In genomic region chr7:157837561-157837960, GRCh38 we compare ENCODE assay signal across 1 cellular context.
TF ChIP-seq lines count a peak whose summit lies in the region.

No MANE protein-coding gene starts in this region.

TF ChIP-seq in H1, 55 proteins besides CTCF, POLR2A, EP300 and RAD21:
- TF ChIP-seq BACH1 (IDR thresholded peaks at IDR 0.05; ENCODE audit: low read length) (no peak), RNF2 (IDR thresholded peaks at IDR 0.05; ENCODE audit: borderline replicate concordance, low read depth, low read length, missing control alignments, poor library complexity, severe bottlenecking) (no peak), FOSL1 (IDR thresholded peaks at IDR 0.05; ENCODE audit: insufficient read depth, low read depth, low read length) (no peak), CREB1 (IDR thresholded peaks at IDR 0.05) (no peak), TAF1 (IDR thresholded peaks at IDR 0.05; ENCODE audit: low read depth, low read length) (no peak), SUZ12 (IDR thresholded peaks at IDR 0.05; ENCODE audit: low read length) (no peak), TBP (IDR thresholded peaks at IDR 0.05; ENCODE audit: low read depth, low read length) (no peak), PHF8 (conservative IDR thresholded peaks at IDR 0.05; ENCODE audit: low read depth, low read length) (no peak)
TF ChIP-seq in H1: peak in this region for 0.
